Comparison of ENCODE assay signal across 8 cellular contexts in the genomic region with DNA sequence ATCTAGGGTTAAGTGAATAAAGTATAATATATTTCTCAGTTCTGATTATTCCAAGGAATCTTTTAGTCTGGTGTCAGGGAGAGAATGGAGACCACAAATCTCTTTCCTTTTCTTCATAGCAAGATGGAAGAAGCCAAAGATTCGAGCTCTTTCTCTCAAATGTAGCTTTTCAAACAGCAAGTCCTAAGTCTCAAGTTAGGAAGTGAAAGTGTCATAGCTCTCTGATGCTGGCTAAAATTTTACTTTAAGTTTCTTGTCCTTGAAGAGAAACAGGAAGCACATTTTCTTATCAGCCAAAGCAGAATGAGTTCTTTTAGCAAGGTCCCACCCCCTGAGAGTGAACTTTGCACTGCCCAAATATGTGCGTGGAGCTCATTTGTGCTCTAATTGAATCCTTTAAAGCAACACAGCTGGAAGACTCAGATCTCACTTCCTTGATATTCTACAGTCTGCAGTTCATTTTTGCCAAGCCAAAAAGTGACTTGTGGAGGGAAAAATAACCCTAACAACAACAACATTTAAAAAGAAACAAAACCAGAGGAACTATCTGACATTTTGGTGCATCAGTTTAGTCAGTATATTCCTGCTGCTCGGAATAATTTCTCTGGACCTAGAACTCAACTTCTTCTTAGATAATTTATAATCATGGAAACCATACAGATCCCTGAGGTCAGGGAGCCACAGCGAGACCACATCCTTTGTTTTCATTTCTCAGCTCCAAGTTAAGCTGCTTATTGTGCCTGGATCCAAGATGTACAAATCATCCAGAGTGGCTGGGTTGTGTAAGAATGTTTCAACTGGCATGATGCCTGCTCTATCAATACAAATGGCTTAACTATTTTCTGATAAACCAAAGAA.
A peak's percentile ranks its signal among the peaks of the same experiment; 100 is the strongest.
DNase-seq lines count a peak whose midpoint lies in the region; ATAC-seq and TF ChIP-seq lines count a peak whose summit lies in the region.

No MANE protein-coding gene starts in this region.

- H3K4me3 ChIP-seq in right cardiac atrium (ENCODE audit: low read length) (peak overlapping the region; percentile 11), spleen (no peak overlapping the region)

- no peak for TF ChIP-seq POLR2A in spleen (IDR thresholded peaks at IDR 0.05)

- intact Hi-C loops in right cardiac atrium (cut with DNase I) (no loop called here), spleen (cut with DNase I; ENCODE audit: low total_unique reads) (no loop called here)

- no peaks in the 10 kb centered on the region for H3K9me3 Mint-ChIP-seq in activated naive CD8-positive, alpha-beta T cell treated with anti-CD3 and anti-CD28 coated beads for 36 hours
- H3K9me3 Mint-ChIP-seq in natural killer cell treated with Interleukin-12 subunit alpha and Interleukin-12 subunit beta and Interleukin-15 and Interleukin-18, amount 100 ng/mL, for 72 hours = no peaks in the 10 kb centered on the region

- H3K4me3 Mint-ChIP-seq in activated naive CD8-positive, alpha-beta T cell treated with anti-CD3 and anti-CD28 coated beads for 36 hours = no peak overlapping the region
- no peak overlapping the region for H3K4me3 Mint-ChIP-seq in natural killer cell treated with Interleukin-12 subunit alpha and Interleukin-12 subunit beta and Interleukin-15 and Interleukin-18, amount 100 ng/mL, for 72 hours

- WGBS in right cardiac atrium = 18% methylated on average over 4 of the region's 4 CpGs
- WGBS in spleen, 5 donors = 15 to 18% (median 16%) methylated on average over 4 of the region's 4 CpGs

- H3K27ac ChIP-seq in right cardiac atrium (ENCODE audit: low read length) (peak overlapping the region; percentile 51), spleen (peak overlapping the region; percentile 34 to 78 (median 74))

- H3K9me3 ChIP-seq in right cardiac atrium (ENCODE audit: control insufficient read depth, low read length) (no peaks in the 10 kb centered on the region), spleen (no peaks in the 10 kb centered on the region)

- H3K4me1 ChIP-seq in right cardiac atrium (ENCODE audit: control insufficient read depth, insufficient read depth, low read length) (peaks cover 2% of the 10 kb centered on the region), spleen (peaks cover 0 to 17% (median 13%) of the 10 kb centered on the region in 6 donors)

- H3K36me3 ChIP-seq in spleen = no peaks in the 10 kb centered on the region

- DNase-seq in EL (peak; percentile 65), HS-27A (ENCODE audit: low read depth) (peak; percentile 7), right cardiac atrium (peak; percentile 17 to 74 (median 63)), spleen (no peak), NCI-H2081 treated with DMSO at 0.1 percent for 48 hours (lab: John Stamatoyannopoulos, UW) (no peak)
- DNase-seq in activated naive CD8-positive, alpha-beta T cell treated with anti-CD3 and anti-CD28 coated beads for 36 hours = no peak
- DNase-seq in natural killer cell treated with Interleukin-12 subunit alpha and Interleukin-12 subunit beta and Interleukin-15 and Interleukin-18, amount 100 ng/mL, for 72 hours (ENCODE audit: low spot score) = no peak

- no peaks in the 10 kb centered on the region for H3K27me3 Mint-ChIP-seq in activated naive CD8-positive, alpha-beta T cell treated with anti-CD3 and anti-CD28 coated beads for 36 hours
- peaks cover 0 to 22% of the 10 kb centered on the region in 2 donors for H3K27me3 Mint-ChIP-seq in natural killer cell treated with Interleukin-12 subunit alpha and Interleukin-12 subunit beta and Interleukin-15 and Interleukin-18, amount 100 ng/mL, for 72 hours

- ATAC-seq in GM21447 (IDR thresholded peaks at IDR 0.05; ENCODE audit: unreplicated experiment) (peak; percentile 100), right cardiac atrium (peak; percentile 97 to 98)
- ATAC-seq in natural killer cell treated with Interleukin-12 subunit alpha and Interleukin-12 subunit beta and Interleukin-15 and Interleukin-18, amount 100 ng/mL, for 72 hours = no peak

- H3K36me3 Mint-ChIP-seq in activated naive CD8-positive, alpha-beta T cell treated with anti-CD3 and anti-CD28 coated beads for 36 hours = no peaks in the 10 kb centered on the region
- no peaks in the 10 kb centered on the region for H3K36me3 Mint-ChIP-seq in natural killer cell treated with Interleukin-12 subunit alpha and Interleukin-12 subunit beta and Interleukin-15 and Interleukin-18, amount 100 ng/mL, for 72 hours

- no peaks in the 10 kb centered on the region for H3K27me3 ChIP-seq in right cardiac atrium (ENCODE audit: control insufficient read depth, insufficient read depth)
- no peaks in the 10 kb centered on the region for H3K27me3 ChIP-seq in spleen (replicated peaks in 1 of 7)

- H3K4me1 Mint-ChIP-seq in activated naive CD8-positive, alpha-beta T cell treated with anti-CD3 and anti-CD28 coated beads for 36 hours = peaks cover 14% of the 10 kb centered on the region
- H3K4me1 Mint-ChIP-seq in natural killer cell treated with Interleukin-12 subunit alpha and Interleukin-12 subunit beta and Interleukin-15 and Interleukin-18, amount 100 ng/mL, for 72 hours (ENCODE audit: low read depth in 2 of 2) = peaks cover 5 to 6% of the 10 kb centered on the region in 2 donors

- peak overlapping the region; percentile 74 for H3K27ac Mint-ChIP-seq in activated naive CD8-positive, alpha-beta T cell treated with anti-CD3 and anti-CD28 coated beads for 36 hours
- H3K27ac Mint-ChIP-seq in natural killer cell treated with Interleukin-12 subunit alpha and Interleukin-12 subunit beta and Interleukin-15 and Interleukin-18, amount 100 ng/mL, for 72 hours = no peak overlapping the region

- TF ChIP-seq CTCF in spleen (IDR thresholded peaks at IDR 0.05 in 8 of 11, conservative IDR thresholded peaks at IDR 0.05 in 3 of 11) = no peak

Comparison
In these comparisons a context has a peak if more than half of its experiments do, and no peak if none do; other contexts are left out.
1. DNase-seq: peak in EL (single experiment), HS-27A (single experiment) and right cardiac atrium (3 of 3); none in activated naive CD8-positive, alpha-beta T cell treated with anti-CD3 and anti-CD28 coated beads for 36 hours (single experiment), spleen (single experiment), NCI-H2081 treated with DMSO at 0.1 percent for 48 hours (single experiment) and natural killer cell treated with Interleukin-12 subunit alpha and Interleukin-12 subunit beta and Interleukin-15 and Interleukin-18, amount 100 ng/mL, for 72 hours (single experiment).
2. ATAC-seq: peak in GM21447 (single experiment) and right cardiac atrium (2 of 2); none in natural killer cell treated with Interleukin-12 subunit alpha and Interleukin-12 subunit beta and Interleukin-15 and Interleukin-18, amount 100 ng/mL, for 72 hours (0 of 2).